ENCODE assay signal across 1 cellular context in the genomic region with DNA sequence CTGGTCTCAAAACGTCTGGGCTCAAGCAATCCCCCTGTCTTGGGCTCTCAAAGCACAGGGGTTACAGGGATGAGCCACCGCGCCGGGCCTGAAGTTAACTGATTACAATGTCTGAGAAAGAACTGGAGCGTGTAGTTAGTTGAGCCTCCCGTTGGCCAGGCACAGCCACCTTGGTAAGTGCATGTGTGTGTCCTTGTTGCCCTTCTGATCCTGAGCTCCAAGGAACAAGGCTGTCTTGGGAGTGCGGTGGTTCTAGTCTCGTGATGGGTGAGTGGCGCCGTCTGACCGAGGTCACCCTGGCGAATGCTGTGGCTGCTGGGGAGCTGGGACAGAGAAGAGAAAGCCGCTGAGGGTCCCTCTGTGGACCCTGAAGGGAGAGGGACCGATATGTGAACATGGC.
TF ChIP-seq lines count a peak whose summit lies in the region.

No MANE protein-coding gene starts in this region.

TF ChIP-seq in A549, 52 proteins besides CTCF, POLR2A, EP300 and RAD21:
- TF ChIP-seq RFX5 (IDR thresholded peaks at IDR 0.05), result no peak
- TF ChIP-seq KDM5A (IDR thresholded peaks at IDR 0.05), result no peak
- TF ChIP-seq MYC (IDR thresholded peaks at IDR 0.05; ENCODE audit: borderline replicate concordance, low read length), result no peak
- no peak for TF ChIP-seq BHLHE40 (IDR thresholded peaks at IDR 0.05; ENCODE audit: low read depth, low read length)
- TF ChIP-seq, protein P1, sequence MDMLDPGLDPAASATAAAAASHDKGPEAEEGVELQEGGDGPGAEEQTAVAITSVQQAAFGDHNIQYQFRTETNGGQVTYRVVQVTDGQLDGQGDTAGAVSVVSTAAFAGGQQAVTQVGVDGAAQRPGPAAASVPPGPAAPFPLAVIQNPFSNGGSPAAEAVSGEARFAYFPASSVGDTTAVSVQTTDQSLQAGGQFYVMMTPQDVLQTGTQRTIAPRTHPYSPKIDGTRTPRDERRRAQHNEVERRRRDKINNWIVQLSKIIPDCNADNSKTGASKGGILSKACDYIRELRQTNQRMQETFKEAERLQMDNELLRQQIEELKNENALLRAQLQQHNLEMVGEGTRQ (IDR thresholded peaks at IDR 0.05), result no peak
- TF ChIP-seq RARB (CRISPR knock-in tag; IDR thresholded peaks at IDR 0.05), result no peak
- TF ChIP-seq MAFK (IDR thresholded peaks at IDR 0.05; ENCODE audit: partially characterized antibody), result no peak
- no peak for TF ChIP-seq CHD2 (IDR thresholded peaks at IDR 0.05; ENCODE audit: low read length, partially characterized antibody)
TF ChIP-seq in A549: peak in this region for 0.
